ENCODE assay signal across 1 cellular context in the genomic region with DNA sequence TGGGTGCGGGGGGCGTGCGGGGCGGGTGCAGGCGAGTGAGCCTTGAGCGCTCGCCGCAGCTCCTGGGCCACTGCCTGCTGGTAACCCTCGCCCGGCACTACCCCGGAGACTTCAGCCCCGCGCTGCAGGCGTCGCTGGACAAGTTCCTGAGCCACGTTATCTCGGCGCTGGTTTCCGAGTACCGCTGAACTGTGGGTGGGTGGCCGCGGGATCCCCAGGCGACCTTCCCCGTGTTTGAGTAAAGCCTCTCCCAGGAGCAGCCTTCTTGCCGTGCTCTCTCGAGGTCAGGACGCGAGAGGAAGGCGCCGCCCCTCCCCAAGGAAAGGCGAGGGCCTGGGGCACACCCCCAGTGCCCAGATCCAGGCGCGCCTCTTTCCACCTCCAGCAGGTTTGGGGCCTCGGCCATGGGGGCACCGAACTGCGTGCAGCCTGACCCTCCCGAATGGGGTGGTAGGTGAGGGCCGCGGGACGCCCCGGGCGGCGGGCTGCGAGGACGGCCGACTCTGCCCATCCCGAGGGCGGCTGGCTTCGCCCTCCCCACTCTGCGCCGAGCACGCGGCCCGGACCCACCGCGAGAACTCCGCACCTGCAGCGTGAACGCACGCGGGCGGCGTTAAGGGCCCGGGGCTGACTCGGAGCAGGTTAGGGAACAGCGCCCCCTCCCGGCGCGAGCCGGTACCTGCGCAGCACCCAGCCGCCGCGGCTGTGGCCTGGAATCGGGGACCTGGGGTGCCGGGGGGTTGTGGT.
TF ChIP-seq lines count a peak whose summit lies in the region.

No MANE protein-coding gene starts in this region.

TF ChIP-seq in HepG2, 621 proteins besides CTCF, POLR2A, EP300 and RAD21 (continued from another document):
- TF ChIP-seq TOE1 (CRISPR knock-in tag; IDR thresholded peaks at IDR 0.05): peak; percentile 86; the same call in 1 of the 2 replicates
- TF ChIP-seq CBX1 (IDR thresholded peaks at IDR 0.05; ENCODE audit: low read depth): peak; percentile 95
- TF ChIP-seq MAFG (CRISPR knock-in tag; IDR thresholded peaks at IDR 0.05): no peak
- TF ChIP-seq, protein P1, sequence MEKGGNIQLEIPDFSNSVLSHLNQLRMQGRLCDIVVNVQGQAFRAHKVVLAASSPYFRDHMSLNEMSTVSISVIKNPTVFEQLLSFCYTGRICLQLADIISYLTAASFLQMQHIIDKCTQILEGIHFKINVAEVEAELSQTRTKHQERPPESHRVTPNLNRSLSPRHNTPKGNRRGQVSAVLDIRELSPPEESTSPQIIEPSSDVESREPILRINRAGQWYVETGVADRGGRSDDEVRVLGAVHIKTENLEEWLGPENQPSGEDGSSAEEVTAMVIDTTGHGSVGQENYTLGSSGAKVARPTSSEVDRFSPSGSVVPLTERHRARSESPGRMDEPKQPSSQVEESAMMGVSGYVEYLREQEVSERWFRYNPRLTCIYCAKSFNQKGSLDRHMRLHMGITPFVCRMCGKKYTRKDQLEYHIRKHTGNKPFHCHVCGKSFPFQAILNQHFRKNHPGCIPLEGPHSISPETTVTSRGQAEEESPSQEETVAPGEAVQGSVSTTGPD (CRISPR knock-in tag; IDR thresholded peaks at IDR 0.05): no peak
- peak; percentile 90; the same call in 1 of the 2 replicates for TF ChIP-seq ZNF225 (CRISPR knock-in tag; IDR thresholded peaks at IDR 0.05)
- TF ChIP-seq FOXJ3 (CRISPR knock-in tag; IDR thresholded peaks at IDR 0.05; ENCODE audit: borderline replicate concordance): no peak
- peak; percentile 100 for TF ChIP-seq ZNF230 (CRISPR knock-in tag; IDR thresholded peaks at IDR 0.05)
- no peak for TF ChIP-seq HNF4G (IDR thresholded peaks at IDR 0.05; ENCODE audit: borderline replicate concordance, low read depth, low read length)
- peak; percentile 66; the same call in 1 of the 2 replicates for TF ChIP-seq HNF4G (CRISPR knock-in tag; IDR thresholded peaks at IDR 0.05; ENCODE audit: borderline replicate concordance, low read depth)
- TF ChIP-seq, protein P2, sequence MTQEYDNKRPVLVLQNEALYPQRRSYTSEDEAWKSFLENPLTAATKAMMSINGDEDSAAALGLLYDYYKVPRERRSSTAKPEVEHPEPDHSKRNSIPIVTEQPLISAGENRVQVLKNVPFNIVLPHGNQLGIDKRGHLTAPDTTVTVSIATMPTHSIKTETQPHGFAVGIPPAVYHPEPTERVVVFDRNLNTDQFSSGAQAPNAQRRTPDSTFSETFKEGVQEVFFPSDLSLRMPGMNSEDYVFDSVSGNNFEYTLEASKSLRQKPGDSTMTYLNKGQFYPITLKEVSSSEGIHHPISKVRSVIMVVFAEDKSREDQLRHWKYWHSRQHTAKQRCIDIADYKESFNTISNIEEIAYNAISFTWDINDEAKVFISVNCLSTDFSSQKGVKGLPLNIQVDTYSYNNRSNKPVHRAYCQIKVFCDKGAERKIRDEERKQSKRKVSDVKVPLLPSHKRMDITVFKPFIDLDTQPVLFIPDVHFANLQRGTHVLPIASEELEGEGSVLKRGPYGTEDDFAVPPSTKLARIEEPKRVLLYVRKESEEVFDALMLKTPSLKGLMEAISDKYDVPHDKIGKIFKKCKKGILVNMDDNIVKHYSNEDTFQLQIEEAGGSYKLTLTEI (CRISPR knock-in tag; conservative IDR thresholded peaks at IDR 0.05): peak; percentile 43; the same call in 1 of the 2 replicates
- TF ChIP-seq, protein P3, sequence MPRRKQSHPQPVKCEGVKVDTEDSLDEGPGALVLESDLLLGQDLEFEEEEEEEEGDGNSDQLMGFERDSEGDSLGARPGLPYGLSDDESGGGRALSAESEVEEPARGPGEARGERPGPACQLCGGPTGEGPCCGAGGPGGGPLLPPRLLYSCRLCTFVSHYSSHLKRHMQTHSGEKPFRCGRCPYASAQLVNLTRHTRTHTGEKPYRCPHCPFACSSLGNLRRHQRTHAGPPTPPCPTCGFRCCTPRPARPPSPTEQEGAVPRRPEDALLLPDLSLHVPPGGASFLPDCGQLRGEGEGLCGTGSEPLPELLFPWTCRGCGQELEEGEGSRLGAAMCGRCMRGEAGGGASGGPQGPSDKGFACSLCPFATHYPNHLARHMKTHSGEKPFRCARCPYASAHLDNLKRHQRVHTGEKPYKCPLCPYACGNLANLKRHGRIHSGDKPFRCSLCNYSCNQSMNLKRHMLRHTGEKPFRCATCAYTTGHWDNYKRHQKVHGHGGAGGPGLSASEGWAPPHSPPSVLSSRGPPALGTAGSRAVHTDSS (CRISPR knock-in tag; conservative IDR thresholded peaks at IDR 0.05): no peak
- peak; percentile 59 for TF ChIP-seq POLR2AphosphoS5 (IDR thresholded peaks at IDR 0.05; ENCODE audit: low read depth, low read length)
